Comparison of ENCODE assay signal across 17 cellular contexts in genomic region chr3:136332302-136332701, GRCh38.
"Had no signal": no experiment of that assay in that cellular context is flagged by ENCODE, and none has a peak within 500 bp of the region (broad histone marks: within the 10 kb centered on the region; RNA-seq: fewer than 3 reads in every experiment).

No MANE protein-coding gene starts in this region.

- H3K27me3 Mint-ChIP-seq: activated naive CD8-positive, alpha-beta T cell treated with anti-CD3 and anti-CD28 coated beads for 36 hours had no signal

- DNase-seq: activated CD4-positive, alpha-beta T cell treated with anti-CD3 and anti-CD28 coated beads, Interleukin-2, amount 50 U/mL, for 1 hour; activated CD8-positive, alpha-beta memory T cell treated with anti-CD3 and anti-CD28 coated beads for 24 hours; activated CD8-positive, alpha-beta memory T cell treated with anti-CD3 and anti-CD28 coated beads, Interleukin-2, amount 50 U/mL, for 48 hours; activated gamma-delta T cell treated with Interleukin-2 at 50 U/mL for 16 hours; activated naive CD8-positive, alpha-beta T cell treated with anti-CD3 and anti-CD28 coated beads for 36 hours; dermis blood vessel endothelial cell; effector memory CD4-positive, alpha-beta T cell; esophagus squamous epithelium; islet precursor cell; lower lobe of right lung; occipital lobe; retina; spleen; stimulated activated naive CD4-positive, alpha-beta T cell treated with Interleukin-2 at 50 U/mL for 16 hours; substantia nigra; tibial artery had no signal

- H3K4me3 Mint-ChIP-seq: activated naive CD8-positive, alpha-beta T cell treated with anti-CD3 and anti-CD28 coated beads for 36 hours; mesothelial cell of epicardium had no signal

- H3K27me3 ChIP-seq: esophagus squamous epithelium, spleen, tibial artery had no signal

- H3K4me1 ChIP-seq: esophagus squamous epithelium, lower lobe of right lung, spleen, tibial artery had no signal

- H3K4me1 Mint-ChIP-seq: mesothelial cell of epicardium had no signal

- H3K9me3 Mint-ChIP-seq: activated naive CD8-positive, alpha-beta T cell treated with anti-CD3 and anti-CD28 coated beads for 36 hours; mesothelial cell of epicardium had no signal

- H3K27ac ChIP-seq: esophagus squamous epithelium, lower lobe of right lung, spleen, tibial artery had no signal

- ATAC-seq: lower lobe of right lung had no signal

- H3K27ac Mint-ChIP-seq: activated naive CD8-positive, alpha-beta T cell treated with anti-CD3 and anti-CD28 coated beads for 36 hours; mesothelial cell of epicardium had no signal
